In the genomic region with DNA sequence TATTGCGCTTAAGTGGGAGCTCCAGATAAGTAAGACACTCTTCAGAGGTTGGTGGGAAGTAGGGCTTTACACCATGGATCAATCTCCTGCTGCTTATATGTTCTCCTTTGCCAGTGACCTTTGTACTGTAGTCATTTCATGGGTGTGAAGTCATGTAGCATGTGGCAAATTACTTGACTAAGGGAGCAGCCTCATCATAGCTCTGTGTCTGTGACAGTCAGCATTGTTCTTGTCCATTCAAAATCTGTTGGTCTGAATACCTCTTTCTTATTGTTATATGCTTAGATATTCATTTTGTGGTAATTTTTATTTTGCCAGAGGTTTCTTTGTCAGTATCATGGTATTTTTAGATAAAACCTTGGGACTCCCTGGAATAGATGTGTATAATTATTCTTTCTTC, we compare ENCODE assay signal across 10 cellular contexts. TPM values are rescaled to one million over a fixed set of nuclear protein-coding genes. Genes with fewer than 3 reads are reported as not detected.
DNase-seq lines count a peak whose midpoint lies in the region; ATAC-seq and TF ChIP-seq lines count a peak whose summit lies in the region.
"Had no signal": no experiment of that assay in that cellular context is flagged by ENCODE, and none has a peak within 500 bp of the region (broad histone marks: within the 10 kb centered on the region; RNA-seq: fewer than 3 reads in every experiment).

No MANE protein-coding gene starts in this region.

- H3K4me1 Mint-ChIP-seq in glutamatergic neuron (ENCODE audit: low read depth, unreplicated experiment), result peaks cover 9% of the 10 kb centered on the region
- no peaks in the 10 kb centered on the region for H3K4me1 Mint-ChIP-seq in GM23338
- H3K4me1 Mint-ChIP-seq in T-cell, result peaks cover 15 to 25% (median 15%) of the 10 kb centered on the region in 3 donors
- H3K4me1 Mint-ChIP-seq: memory B cell had no signal

- DNase-seq in EL (peak; percentile 65), SJSA1 (ENCODE audit: low read depth in 1 of 2, low spot score in 2 of 2) (no peak), epithelial cell of proximal tubule (ENCODE audit: low read depth) (peak; percentile 80), retinal pigment epithelial cell (ENCODE audit: low read depth) (peak; percentile 32), glutamatergic neuron (no peak), GM23338 (ENCODE audit: low spot score) (no peak), T-cell (no peak)
- DNase-seq: NCI-H524 had no signal

- H3K27me3 Mint-ChIP-seq in glutamatergic neuron (ENCODE audit: unreplicated experiment) (peaks cover 2% of the 10 kb centered on the region), GM23338 (ENCODE audit: insufficient read depth, low read depth, poor library complexity) (peaks cover 6% of the 10 kb centered on the region), T-cell (no peaks in the 10 kb centered on the region)
- H3K27me3 Mint-ChIP-seq: memory B cell had no signal

- CTCF ChIA-PET in T-cell (lab: Charles Lee), result interaction anchor here (0.5 to 3.1 kb wide), 6 partner anchors 15 to 71 kb away, joined by 3 to 23 read pairs (median 4); a partner anchor contains a TSS

- no peaks in the 10 kb centered on the region for H3K79me2 ChIP-seq in GM23338 (replicated peaks; ENCODE audit: insufficient read depth)

- H3K36me3 Mint-ChIP-seq in glutamatergic neuron (ENCODE audit: unreplicated experiment), result no peaks in the 10 kb centered on the region
- peaks cover 29% of the 10 kb centered on the region for H3K36me3 Mint-ChIP-seq in GM23338 (ENCODE audit: low read depth)
- peaks cover 37% of the 10 kb centered on the region for H3K36me3 Mint-ChIP-seq in T-cell

- no peaks in the 10 kb centered on the region for H3K9me3 ChIP-seq in SJSA1 (replicated peaks)

- H3K27ac ChIP-seq in SJSA1 (peak overlapping the region; percentile 87), GM23338 (ENCODE audit: low read depth) (no peak overlapping the region)

- H3K4me1 ChIP-seq in SJSA1 (replicated peaks) (peaks cover 31% of the 10 kb centered on the region), GM23338 (ENCODE audit: insufficient read depth) (no peaks in the 10 kb centered on the region)

- H3K4me3 Mint-ChIP-seq in glutamatergic neuron (ENCODE audit: unreplicated experiment) (no peak overlapping the region), GM23338 (no peak overlapping the region), T-cell (no peak overlapping the region)
- H3K4me3 Mint-ChIP-seq: memory B cell had no signal

- no peak overlapping the region for H2AFZ ChIP-seq in GM23338

- no peak overlapping the region for H3K4me2 ChIP-seq in GM23338

- TF ChIP-seq CTCF in epithelial cell of proximal tubule (conservative IDR thresholded peaks at IDR 0.05; ENCODE audit: low read depth, low read length), result no peak
- TF ChIP-seq CTCF in retinal pigment epithelial cell (conservative IDR thresholded peaks at IDR 0.05; ENCODE audit: low read depth, low read length), result no peak
- no peak for TF ChIP-seq CTCF in glutamatergic neuron (IDR thresholded peaks at IDR 0.05; ENCODE audit: partially characterized antibody, unreplicated experiment)
- no peak for TF ChIP-seq CTCF in GM23338 (conservative IDR thresholded peaks at IDR 0.05; ENCODE audit: low read depth in 2 of 2)

- H4K20me1 ChIP-seq in GM23338 (replicated peaks; ENCODE audit: insufficient read depth), result no peaks in the 10 kb centered on the region; the same call in 1 of the 2 replicates

- ATAC-seq in HG02759 (IDR thresholded peaks at IDR 0.05; ENCODE audit: unreplicated experiment), result no peak
- ATAC-seq in GM23338, result no peak
- ATAC-seq in T-cell (replicated peaks in 1 of 4), result no peak

- peaks cover 2% of the 10 kb centered on the region for H3K9me3 Mint-ChIP-seq in glutamatergic neuron (ENCODE audit: unreplicated experiment)
- H3K9me3 Mint-ChIP-seq in GM23338, result no peaks in the 10 kb centered on the region
- no peaks in the 10 kb centered on the region for H3K9me3 Mint-ChIP-seq in T-cell
- H3K9me3 Mint-ChIP-seq: memory B cell had no signal

- H3K36me3 ChIP-seq in SJSA1, result peaks cover 63% of the 10 kb centered on the region
- H3K36me3 ChIP-seq in GM23338 (ENCODE audit: insufficient read depth), result peaks cover 25% of the 10 kb centered on the region; the same call in 1 of the 2 replicates

- H3K4me3 ChIP-seq in SJSA1, result no peak overlapping the region
- H3K4me3 ChIP-seq in epithelial cell of proximal tubule (ENCODE audit: low read depth, low read length), result no peak overlapping the region
- H3K4me3 ChIP-seq in retinal pigment epithelial cell (ENCODE audit: low read length), result no peak overlapping the region
- no peak overlapping the region for H3K4me3 ChIP-seq in GM23338

- no peaks in the 10 kb centered on the region for H3K27me3 ChIP-seq in SJSA1 (replicated peaks)
- H3K27me3 ChIP-seq in GM23338 (ENCODE audit: insufficient read depth), result no peaks in the 10 kb centered on the region

- no peaks in the 10 kb centered on the region for H3K9me2 ChIP-seq in GM23338 (ENCODE audit: insufficient read depth)

- no peaks in the 10 kb centered on the region for H3F3A ChIP-seq in GM23338 (replicated peaks; ENCODE audit: low read depth)

- POLR2A ChIA-PET in T-cell (lab: Charles Lee), result interaction anchor here in 1 of 2 donors (0.6 to 0.7 kb wide), 2 partner anchors 15 to 95 kb away, joined by 7 read pairs; no protein-coding TSS in a partner anchor

- no peak overlapping the region for H3K27ac Mint-ChIP-seq in glutamatergic neuron (ENCODE audit: unreplicated experiment)
- H3K27ac Mint-ChIP-seq in GM23338, result no peak overlapping the region
- H3K27ac Mint-ChIP-seq in T-cell, result no peak overlapping the region
- H3K27ac Mint-ChIP-seq: memory B cell had no signal

TF ChIP-seq in GM23338, 12 proteins besides CTCF, POLR2A, EP300 and RAD21 (continues in another document):
- TF ChIP-seq CREB1 (CRISPR knock-in tag; IDR thresholded peaks at IDR 0.05; ENCODE audit: low read depth), result no peak
- no peak for TF ChIP-seq JUNB (IDR thresholded peaks at IDR 0.05; ENCODE audit: unreplicated experiment)
- no peak for TF ChIP-seq STAT1 (IDR thresholded peaks at IDR 0.05; ENCODE audit: unreplicated experiment)

RNA-seq across cellular contexts. Expression of a gene that starts 18.2 kb away (rescaled TPM):
- 49.7 and 52.8 TPM in 2 replicates for total RNA-seq in SJSA1 (2014; rRNA removed; shearing (Covaris generic))
- total RNA-seq in epithelial cell of proximal tubule (25.8 and 34.7 TPM in 2 replicates), glutamatergic neuron (ENCODE audit: unreplicated experiment) (24.7 TPM), T-cell (10 to 100 TPM; 21.1 to 24.2 (median 21.8) TPM)
- total RNA-seq in GM23338 (2014; rRNA removed; shearing (Covaris generic)), result 19.0 and 24.3 TPM in 2 replicates
- polyA plus RNA-seq in GM23338 (2016; fragmentation: Nextera tagmentation; extraction: Ambion mirVana), result 25.2 and 29.2 TPM in 2 replicates

RNA-seq across cellular contexts. Expression of a gene that starts 18.4 kb away (rescaled TPM):
- 21.5 and 23.3 TPM in 2 replicates for total RNA-seq in SJSA1 (2014; rRNA removed; shearing (Covaris generic))
- 15.3 and 21.3 TPM in 2 replicates for total RNA-seq in epithelial cell of proximal tubule
- total RNA-seq in glutamatergic neuron (ENCODE audit: unreplicated experiment), result 47.4 TPM
- total RNA-seq in GM23338 (2014; rRNA removed; shearing (Covaris generic)), result 16.5 and 17.7 TPM in 2 replicates
- 13.5 and 13.7 TPM in 2 replicates for polyA plus RNA-seq in GM23338 (2016; fragmentation: Nextera tagmentation; extraction: Ambion mirVana)
- 10 to 100 TPM; 39.2 to 53.2 (median 39.3) TPM for total RNA-seq in T-cell

RNA-seq across cellular contexts. Expression of a gene that starts 53.0 kb away (rescaled TPM):
- 68.8 and 70.2 TPM in 2 replicates for total RNA-seq in SJSA1 (2014; rRNA removed; shearing (Covaris generic))
- total RNA-seq in epithelial cell of proximal tubule (45.3 and 67.6 TPM in 2 replicates), glutamatergic neuron (ENCODE audit: unreplicated experiment) (37.5 TPM), T-cell (10 to 100 TPM; 27.0 to 32.1 (median 28.9) TPM)
- 40.3 and 41.2 TPM in 2 replicates for total RNA-seq in GM23338 (2014; rRNA removed; shearing (Covaris generic))
- polyA plus RNA-seq in GM23338 (2016; fragmentation: Nextera tagmentation; extraction: Ambion mirVana), result 20.8 and 23.7 TPM in 2 replicates

RNA-seq across cellular contexts. Expression of a gene that starts 53.0 kb away (rescaled TPM):
- total RNA-seq in SJSA1 (2014; rRNA removed; shearing (Covaris generic)), result 2.4 and 2.9 TPM in 2 replicates
- total RNA-seq in epithelial cell of proximal tubule, result 0.12 and 2.5 TPM in 2 replicates
- total RNA-seq in glutamatergic neuron (ENCODE audit: unreplicated experiment), result 5.3 TPM
- total RNA-seq in GM23338 (2014; rRNA removed; shearing (Covaris generic)), result 1.7 and 1.9 TPM in 2 replicates
- polyA plus RNA-seq in GM23338 (2016; fragmentation: Nextera tagmentation; extraction: Ambion mirVana), result 1.6 and 2.1 TPM in 2 replicates
- 1 to 10 TPM in 3 of 5 donors, under 1 TPM in 2; 0.49 to 1.4 (median 1.2) TPM for total RNA-seq in T-cell

Comparison
In these comparisons a context has a peak if more than half of its experiments do, and no peak if none do; other contexts are left out.
1. DNase-seq: peak in EL (single experiment), epithelial cell of proximal tubule (single experiment) and retinal pigment epithelial cell (single experiment); none in SJSA1 (0 of 2), glutamatergic neuron (single experiment), GM23338 (single experiment) and T-cell (0 of 34).